26 cellular contexts compared by ENCODE assay signal in genomic region chr6:170114187-170114945, GRCh38.
DNase-seq lines count a peak whose midpoint lies in the region; ATAC-seq and TF ChIP-seq lines count a peak whose summit lies in the region.
"Had no signal": no experiment of that assay in that cellular context is flagged by ENCODE, and none has a peak within 500 bp of the region (broad histone marks: within the 10 kb centered on the region; RNA-seq: fewer than 3 reads in every experiment).

No MANE protein-coding gene starts in this region.

- H3K27me3 ChIP-seq in spleen (replicated peaks in 1 of 7) = peaks cover 0 to 23% (median 0%) of the 10 kb centered on the region in 7 donors
- H3K27me3 ChIP-seq: adrenal gland, neural progenitor cell, thyroid gland had no signal

- WGBS in spleen, 5 donors = 83 to 92% (median 86%) methylated on average over 9 of the region's 9 CpGs

- no peak for TF ChIP-seq POLR2A in spleen (IDR thresholded peaks at IDR 0.05)

- TF ChIP-seq CTCF in VCaP (conservative IDR thresholded peaks at IDR 0.05) = no peak
- no peak for TF ChIP-seq CTCF in spleen (IDR thresholded peaks at IDR 0.05 in 8 of 11, conservative IDR thresholded peaks at IDR 0.05 in 3 of 11)

- no peak for ATAC-seq in left lobe of liver
- ATAC-seq: activated T-helper 17 cell treated with anti-CD3 and anti-CD28 coated beads, Interleukin-2, amount 50 U/mL, for 72 hours; psoas muscle; stimulated activated naive CD8-positive, alpha-beta T cell treated with anti-CD3 and anti-CD28 coated beads, Interleukin-15, Interleukin-2, amounts not matched to agents 100 U/mL and 50 U/mL, for 24 hours had no signal

- no peaks in the 10 kb centered on the region for H3K36me3 ChIP-seq in spleen
- H3K36me3 ChIP-seq: adrenal gland, neural progenitor cell, thyroid gland had no signal

- peak; percentile 2 for DNase-seq in activated T-cell treated with anti-CD3 and anti-CD28 coated beads, Interleukin-2, amount 50 U/mL, for 1 hour
- DNase-seq in activated T-cell treated with anti-CD3 and anti-CD28 coated beads, Interleukin-2, amount 50 U/mL, for 48 hours = no peak
- peak; percentile 33 for DNase-seq in left lobe of liver (ENCODE audit: low spot score)
- peak; percentile 32 for DNase-seq in spleen
- DNase-seq in OCI-M1 (lab: John Stamatoyannopoulos, UW) = no peak
- DNase-seq in T-helper 9 cell = no peak
- no peak for DNase-seq in NK-92 treated with Interleukin-12 subunit alpha and Interleukin-12 subunit beta, amount 100 ng/mL, for 24 hours (lab: John Stamatoyannopoulos, UW)
- DNase-seq: activated CD4-positive, alpha-beta T cell treated with anti-CD3 and anti-CD28 coated beads for 4 hours; CD8-positive, alpha-beta memory T cell; DMS 273 treated with DMSO at 0.1 percent for 48 hours; effector CD4-positive, alpha-beta T cell; GM23248; mammary epithelial cell; NCI-H1417 treated with DMSO at 0.1 percent for 48 hours; NCI-H2081 treated with DMSO at 0.1 percent for 48 hours; NCI-H446; NCI-H774; RPMI8226; stimulated activated naive CD8-positive, alpha-beta T cell treated with anti-CD3 and anti-CD28 coated beads, Interleukin-15, Interleukin-2, amounts not matched to agents 100 U/mL and 50 U/mL, for 24 hours; thyroid gland had no signal

- H3K4me1 ChIP-seq in spleen = no peaks in the 10 kb centered on the region
- H3K4me1 ChIP-seq: adrenal gland, neural progenitor cell, psoas muscle, thyroid gland had no signal

- no peak overlapping the region for H3K4me3 ChIP-seq in spleen
- H3K4me3 ChIP-seq: adrenal gland, GM23248, neural progenitor cell, psoas muscle, thyroid gland had no signal

- intact Hi-C loops in spleen (cut with DNase I; ENCODE audit: low total_unique reads) = no loop called here

- peaks cover 0 to 12% (median 4%) of the 10 kb centered on the region in 8 donors for H3K9me3 ChIP-seq in spleen
- H3K9me3 ChIP-seq: psoas muscle, thyroid gland had no signal

- peak overlapping the region; percentile 46; the same call in 1 of the 2 replicates for H3K27ac ChIP-seq in VCaP
- H3K27ac ChIP-seq in spleen = peak overlapping the region in 4 of 8 donors; percentile 57 to 77 (median 74)
- H3K27ac ChIP-seq: adrenal gland, GM23248, KMS-11, neural progenitor cell, psoas muscle, thyroid gland had no signal

Comparison
In these comparisons a context has a peak if more than half of its experiments do, and no peak if none do; other contexts are left out.
1. DNase-seq: peak in activated T-cell treated with anti-CD3 and anti-CD28 coated beads, Interleukin-2, amount 50 U/mL, for 1 hour (single experiment), left lobe of liver (single experiment) and spleen (single experiment); none in activated T-cell treated with anti-CD3 and anti-CD28 coated beads, Interleukin-2, amount 50 U/mL, for 48 hours (0 of 2), OCI-M1 (single experiment), T-helper 9 cell (single experiment) and NK-92 treated with Interleukin-12 subunit alpha and Interleukin-12 subunit beta, amount 100 ng/mL, for 24 hours (single experiment).